In genomic region chr3:45075821-45076625, GRCh38 we compare ENCODE assay signal across 1 cellular context.
TF ChIP-seq lines count a peak whose summit lies in the region.

No MANE protein-coding gene starts in this region.

TF ChIP-seq in IMR-90, 13 proteins besides CTCF, POLR2A, EP300 and RAD21 (continued from another document):
- TF ChIP-seq ELK1 (IDR thresholded peaks at IDR 0.05; ENCODE audit: borderline replicate concordance, low read depth, low read length) (no peak), RCOR1 (IDR thresholded peaks at IDR 0.05; ENCODE audit: insufficient replicate concordance, low read length) (no peak), BHLHE40 (IDR thresholded peaks at IDR 0.05; ENCODE audit: low read depth, low read length) (no peak)
